14 cellular contexts compared by ENCODE assay signal in genomic region chr4:186854256-186854655, GRCh38.
"Had no signal": no experiment of that assay in that cellular context is flagged by ENCODE, and none has a peak within 500 bp of the region (broad histone marks: within the 10 kb centered on the region; RNA-seq: fewer than 3 reads in every experiment).

No MANE protein-coding gene starts in this region.

- FAIRE-seq: urothelium cell line had no signal

- H3K4me3 ChIP-seq: breast epithelium, dorsolateral prefrontal cortex, esophagus muscularis mucosa, heart right ventricle had no signal

- H3K4me1 ChIP-seq: breast epithelium, esophagus muscularis mucosa, heart right ventricle had no signal

- ATAC-seq: heart right ventricle had no signal

- H3K27ac ChIP-seq: breast epithelium, dorsolateral prefrontal cortex, esophagus muscularis mucosa, heart right ventricle, VCaP had no signal

- H3K36me3 ChIP-seq: breast epithelium, esophagus muscularis mucosa, heart right ventricle had no signal

- H3K27me3 ChIP-seq: breast epithelium, dorsolateral prefrontal cortex, esophagus muscularis mucosa, heart right ventricle had no signal

- H3K9me3 ChIP-seq: esophagus muscularis mucosa had no signal

- DNase-seq: activated CD4-positive, alpha-beta memory T cell treated with anti-CD3 and anti-CD28 coated beads for 36 hours; activated gamma-delta T cell treated with Interleukin-2 at 50 U/mL for 16 hours; activated naive CD8-positive, alpha-beta T cell treated with anti-CD3 and anti-CD28 coated beads, Interleukin-2, amount 10 ng/mL, durations not matched to agents 7 days and 5 days; activated T-cell treated with anti-CD3 and anti-CD28 coated beads, Interleukin-2, amount 50 U/mL, for 48 hours; anterior cingulate cortex; dorsolateral prefrontal cortex; heart right ventricle; islet precursor cell; stimulated activated CD4-positive, alpha-beta T cell treated with anti-CD3 and anti-CD28 coated beads, Interleukin-4, amount 100 ng/mL, for 1 hour; T1000 had no signal
